16 cellular contexts compared by ENCODE assay signal in genomic region chr3:60048447-60048848, GRCh38.
DNase-seq lines count a peak whose midpoint lies in the region; ATAC-seq and FAIRE-seq lines count a peak whose summit lies in the region.
"Had no signal": no experiment of that assay in that cellular context is flagged by ENCODE, and none has a peak within 500 bp of the region (broad histone marks: within the 10 kb centered on the region; RNA-seq: fewer than 3 reads in every experiment).

No MANE protein-coding gene starts in this region.

- H3K79me2 ChIP-seq in trophoblast cell (ENCODE audit: control insufficient read depth, insufficient read depth, low read length, poor library complexity), result no peaks in the 10 kb centered on the region

- H3K27me3 ChIP-seq in thymus (ENCODE audit: control insufficient read depth, insufficient read depth) (no peaks in the 10 kb centered on the region), trophoblast cell (ENCODE audit: insufficient read depth, low read length) (no peaks in the 10 kb centered on the region)
- H3K27me3 ChIP-seq: breast epithelium had no signal

- H3K4me1 ChIP-seq in thymus (ENCODE audit: control insufficient read depth, insufficient read depth, low read length) (peaks cover 14% of the 10 kb centered on the region), trophoblast cell (ENCODE audit: control insufficient read depth in 1 of 2, insufficient read depth in 2 of 2, low read length in 2 of 2) (no peaks in the 10 kb centered on the region)
- H3K4me1 ChIP-seq: breast epithelium, lower lobe of right lung had no signal

- POLR2A ChIA-PET in activated CD4-positive, alpha-beta memory T cell treated with anti-CD3 and anti-CD28 coated beads for 36 hours (lab: Charles Lee), result no interaction called here
- POLR2A ChIA-PET in activated naive CD8-positive, alpha-beta T cell treated with anti-CD3 and anti-CD28 coated beads, Interleukin-2, amount 10 ng/mL, durations not matched to agents 7 days and 5 days (lab: Charles Lee), result interaction anchor here (1.3 kb wide), 1 partner anchor 38 kb away, joined by 3 read pairs; no protein-coding TSS in a partner anchor

- no peak overlapping the region for H2BK5ac ChIP-seq in trophoblast cell (ENCODE audit: low read depth, low read length, poor library complexity)

- no peak overlapping the region for H3K9ac ChIP-seq in trophoblast cell (ENCODE audit: low read length)

- whole genome bisulfite sequencing in thymus, result 21% methylated on average over 12 of the region's 12 CpGs
- WGBS in trophoblast cell (ENCODE audit: extremely low coverage, insufficient coverage, insufficient read length), result no CpG with 5 or more reads among the region's 12 CpGs

- H3K4ac ChIP-seq in trophoblast cell (ENCODE audit: low read depth, low read length), result no peak overlapping the region

- no peaks in the 10 kb centered on the region for H3K79me1 ChIP-seq in trophoblast cell (ENCODE audit: low read length)

- no peak overlapping the region for H3K4me3 ChIP-seq in thymus (ENCODE audit: low read length)
- no peak overlapping the region for H3K4me3 ChIP-seq in trophoblast cell (ENCODE audit: low read depth, low read length)
- H3K4me3 ChIP-seq: breast epithelium, K562, lower lobe of right lung, skin epidermis had no signal

- CTCF ChIA-PET in activated CD4-positive, alpha-beta memory T cell treated with anti-CD3 and anti-CD28 coated beads for 36 hours (lab: Charles Lee), result no interaction called here

- no peak overlapping the region for H3K14ac ChIP-seq in trophoblast cell (ENCODE audit: low read length)

- H3K36me3 ChIP-seq in thymus (ENCODE audit: control insufficient read depth, insufficient read depth), result no peaks in the 10 kb centered on the region
- no peaks in the 10 kb centered on the region for H3K36me3 ChIP-seq in trophoblast cell (ENCODE audit: control insufficient read depth in 1 of 2, insufficient read depth in 2 of 2, low read length in 2 of 2)
- H3K36me3 ChIP-seq: breast epithelium, lower lobe of right lung had no signal

- H3K27ac Mint-ChIP-seq in activated CD4-positive, alpha-beta memory T cell treated with anti-CD3 and anti-CD28 coated beads for 36 hours, result peak overlapping the region; percentile 94
- H3K27ac Mint-ChIP-seq in activated naive CD8-positive, alpha-beta T cell treated with anti-CD3 and anti-CD28 coated beads, Interleukin-2, amount 10 ng/mL, durations not matched to agents 7 days and 5 days, result peak overlapping the region; percentile 89

- FAIRE-seq in RCC 7860 (lab: Jason Lieb, UNC), result no peak
- FAIRE-seq: K562 had no signal

- H2AK5ac ChIP-seq in trophoblast cell (ENCODE audit: low read length), result no peak overlapping the region

- peak overlapping the region; percentile 69 for H3K4me3 Mint-ChIP-seq in activated CD4-positive, alpha-beta memory T cell treated with anti-CD3 and anti-CD28 coated beads for 36 hours
- H3K4me3 Mint-ChIP-seq in activated naive CD8-positive, alpha-beta T cell treated with anti-CD3 and anti-CD28 coated beads, Interleukin-2, amount 10 ng/mL, durations not matched to agents 7 days and 5 days, result peak overlapping the region; percentile 49

- H2AFZ ChIP-seq in trophoblast cell (ENCODE audit: insufficient read depth, low read length, poor library complexity), result no peak overlapping the region

- H3K27ac ChIP-seq in thymus (ENCODE audit: low read depth) (peak overlapping the region; percentile 19), trophoblast cell (ENCODE audit: low read depth, low read length) (no peak overlapping the region)
- H3K27ac ChIP-seq: breast epithelium, lower lobe of right lung, VCaP had no signal

- no peak overlapping the region for H4K8ac ChIP-seq in trophoblast cell (ENCODE audit: low read depth, low read length)

- H3K9me3 ChIP-seq in thymus (ENCODE audit: control insufficient read depth) (peaks cover 1% of the 10 kb centered on the region), trophoblast cell (ENCODE audit: insufficient read depth, low read depth, low read length) (no peaks in the 10 kb centered on the region)
- H3K9me3 ChIP-seq: breast epithelium, lower lobe of right lung had no signal

- DNase-seq in stimulated activated CD4-positive, alpha-beta T cell treated with anti-CD3 and anti-CD28 coated beads, Interleukin-2, amount 100 ng/mL, for 4 hours (ENCODE audit: low read depth), result peak; percentile 31
- DNase-seq in stimulated activated CD4-positive, alpha-beta T cell treated with anti-CD3 and anti-CD28 coated beads, Interleukin-4, amount 100 ng/mL, for 1 hour, result no peak
- DNase-seq in activated CD4-positive, alpha-beta memory T cell treated with anti-CD3 and anti-CD28 coated beads for 36 hours, result peak; percentile 62
- peak; percentile 47 for DNase-seq in activated naive CD8-positive, alpha-beta T cell treated with anti-CD3 and anti-CD28 coated beads, Interleukin-2, amount 10 ng/mL, durations not matched to agents 7 days and 5 days
- DNase-seq in trophoblast cell (no peak), RCC 7860 (ENCODE audit: low spot score) (no peak)
- DNase-seq: activated gamma-delta T cell, lower lobe of right lung, NCI-H2081 treated with DMSO at 0.1 percent for 48 hours, NCI-H69 had no signal

- intact Hi-C loops in activated CD4-positive, alpha-beta memory T cell treated with anti-CD3 and anti-CD28 coated beads for 36 hours (cut with micrococcal nuclease), result loop anchor here (1.0 to 10.0 kb wide), 4 partner anchors 18 to 1206 kb away; partner anchors contain the start of gene FHIT

- peaks cover 14% of the 10 kb centered on the region for H3K36me3 Mint-ChIP-seq in activated CD4-positive, alpha-beta memory T cell treated with anti-CD3 and anti-CD28 coated beads for 36 hours
- H3K36me3 Mint-ChIP-seq in activated naive CD8-positive, alpha-beta T cell treated with anti-CD3 and anti-CD28 coated beads, Interleukin-2, amount 10 ng/mL, durations not matched to agents 7 days and 5 days, result peaks cover 16% of the 10 kb centered on the region

- H4K12ac ChIP-seq in trophoblast cell (ENCODE audit: low read depth, low read length), result no peak overlapping the region

- H3K23ac ChIP-seq in trophoblast cell (ENCODE audit: low read length), result no peak overlapping the region

- H2BK12ac ChIP-seq in trophoblast cell (ENCODE audit: low read length), result no peak overlapping the region

- peaks cover 16% of the 10 kb centered on the region for H3K9me3 Mint-ChIP-seq in activated CD4-positive, alpha-beta memory T cell treated with anti-CD3 and anti-CD28 coated beads for 36 hours
- peaks cover 21% of the 10 kb centered on the region for H3K9me3 Mint-ChIP-seq in activated naive CD8-positive, alpha-beta T cell treated with anti-CD3 and anti-CD28 coated beads, Interleukin-2, amount 10 ng/mL, durations not matched to agents 7 days and 5 days

- H3K27me3 Mint-ChIP-seq in activated CD4-positive, alpha-beta memory T cell treated with anti-CD3 and anti-CD28 coated beads for 36 hours, result no peaks in the 10 kb centered on the region
- H3K27me3 Mint-ChIP-seq in activated naive CD8-positive, alpha-beta T cell treated with anti-CD3 and anti-CD28 coated beads, Interleukin-2, amount 10 ng/mL, durations not matched to agents 7 days and 5 days, result no peaks in the 10 kb centered on the region

- no peak overlapping the region for H4K91ac ChIP-seq in trophoblast cell (ENCODE audit: low read depth, low read length)

- peak; percentile 90 for ATAC-seq in activated naive CD8-positive, alpha-beta T cell treated with anti-CD3 and anti-CD28 coated beads, Interleukin-2, amount 10 ng/mL, durations not matched to agents 7 days and 5 days (ENCODE audit: low read depth)
- no peak for ATAC-seq in GM21825 (IDR thresholded peaks at IDR 0.05; ENCODE audit: unreplicated experiment)
- ATAC-seq: K562, lower lobe of right lung had no signal

- H3K4me2 ChIP-seq in trophoblast cell (ENCODE audit: low read length), result no peak overlapping the region

- peaks cover 71% of the 10 kb centered on the region for H3K4me1 Mint-ChIP-seq in activated CD4-positive, alpha-beta memory T cell treated with anti-CD3 and anti-CD28 coated beads for 36 hours (ENCODE audit: low read depth)
- peaks cover 19% of the 10 kb centered on the region for H3K4me1 Mint-ChIP-seq in activated naive CD8-positive, alpha-beta T cell treated with anti-CD3 and anti-CD28 coated beads, Interleukin-2, amount 10 ng/mL, durations not matched to agents 7 days and 5 days

- H2BK120ac ChIP-seq in trophoblast cell (ENCODE audit: insufficient read depth, low read length, poor library complexity), result no peak overlapping the region

- no peak overlapping the region for H3K18ac ChIP-seq in trophoblast cell (ENCODE audit: low read length)

Comparison
In these comparisons a context has a peak if more than half of its experiments do, and no peak if none do; other contexts are left out.
1. DNase-seq: peak in stimulated activated CD4-positive, alpha-beta T cell treated with anti-CD3 and anti-CD28 coated beads, Interleukin-2, amount 100 ng/mL, for 4 hours (single experiment), activated CD4-positive, alpha-beta memory T cell treated with anti-CD3 and anti-CD28 coated beads for 36 hours (single experiment) and activated naive CD8-positive, alpha-beta T cell treated with anti-CD3 and anti-CD28 coated beads, Interleukin-2, amount 10 ng/mL, durations not matched to agents 7 days and 5 days (single experiment); none in stimulated activated CD4-positive, alpha-beta T cell treated with anti-CD3 and anti-CD28 coated beads, Interleukin-4, amount 100 ng/mL, for 1 hour (single experiment), trophoblast cell (0 of 2) and RCC 7860 (single experiment).